11 cellular contexts compared by ENCODE assay signal in genomic region chr11:67261635-67261941, GRCh38. TPM values are rescaled to one million over a fixed set of nuclear protein-coding genes. Genes with fewer than 3 reads are reported as not detected.
A peak's percentile ranks its signal among the peaks of the same experiment; 100 is the strongest.
DNase-seq lines count a peak whose midpoint lies in the region; ATAC-seq, FAIRE-seq and TF ChIP-seq lines count a peak whose summit lies in the region.
"Had no signal": no experiment of that assay in that cellular context is flagged by ENCODE, and none has a peak within 500 bp of the region (broad histone marks: within the 10 kb centered on the region; RNA-seq: fewer than 3 reads in every experiment).

No MANE protein-coding gene starts in this region.

- H3K4me1 Mint-ChIP-seq in activated CD8-positive, alpha-beta T cell treated with anti-CD3 and anti-CD28 coated beads for 36 hours (ENCODE audit: low read depth): peaks cover 52% of the 10 kb centered on the region
- peaks cover 63% of the 10 kb centered on the region for H3K4me1 Mint-ChIP-seq in activated CD8-positive, alpha-beta T cell treated with anti-CD3 and anti-CD28 coated beads, Interleukin-2, amount 10 ng/mL, durations not matched to agents 7 days and 5 days (ENCODE audit: low read depth)
- H3K4me1 Mint-ChIP-seq in activated T-helper 1 cell treated with anti-CD3 and anti-CD28 coated beads, Interleukin-12 subunit alpha, Interleukin-12 subunit beta, Interleukin-2, Interleukin-4 antibody, amounts not matched to agents 30 ng/mL and 10 ng/mL and 1 ng/mL, durations not matched to agents 14 hours and 24 hours and 36 hours (ENCODE audit: low read depth): peaks cover 44% of the 10 kb centered on the region

- no peaks in the 10 kb centered on the region for H3K27me3 ChIP-seq in K562 (ENCODE audit: control insufficient read depth in 2 of 2, insufficient read depth in 2 of 2, low read length in 2 of 2)
- peaks cover 0 to 6% of the 10 kb centered on the region in 2 donors for H3K27me3 ChIP-seq in left lung
- H3K27me3 ChIP-seq in thymus (ENCODE audit: control insufficient read depth, insufficient read depth): no peaks in the 10 kb centered on the region

- peak overlapping the region in 1 of 2 experiments; percentile 76; a peak in 2 of 4 replicates for H3K9ac ChIP-seq in K562 (ENCODE audit: insufficient read depth in 1 of 2, low read depth in 2 of 2, low read length in 2 of 2)

- H4K20me1 ChIP-seq in K562 (replicated peaks; ENCODE audit: control insufficient read depth, insufficient read depth, low read length): 0 out of 2 replicates have a peak, but pooled peaks cover 4% of the 10 kb centered on the region

- in situ Hi-C loops in K562 (cut with MboI): loop anchor here (5.0 kb wide), 1 partner anchor 121 kb away; no protein-coding TSS in a partner anchor

- H3K36me3 ChIP-seq in K562 (ENCODE audit: control insufficient read depth, insufficient read depth, low read length) (peaks cover 7% of the 10 kb centered on the region; the same call in 2 of the 3 replicates), left lung (peaks cover 0 to 10% of the 10 kb centered on the region in 2 donors), thymus (ENCODE audit: control insufficient read depth, insufficient read depth) (peaks cover 8% of the 10 kb centered on the region)

- H3K4me3 ChIP-seq in K562 (no peak overlapping the region; the same call in 1 of the 2 replicates), left lung (peak overlapping the region; percentile 1 to 22), thymus (ENCODE audit: low read length) (peak overlapping the region; percentile 16)

- POLR2A ChIA-PET in activated CD8-positive, alpha-beta T cell treated with anti-CD3 and anti-CD28 coated beads for 36 hours (lab: Charles Lee): interaction anchor here (0.8 to 19.8 kb wide), 11 partner anchors 10 to 135 kb away, joined by 3 to 308 read pairs (median 9); partner anchors contain the start of gene ANKRD13D
- POLR2A ChIA-PET in activated CD8-positive, alpha-beta T cell treated with anti-CD3 and anti-CD28 coated beads, Interleukin-2, amount 10 ng/mL, durations not matched to agents 7 days and 5 days (lab: Charles Lee): interaction anchor here (1.1 to 3.2 kb wide), 10 partner anchors 8 to 140 kb away, joined by 3 to 27 read pairs (median 6); partner anchors contain the start of genes ANKRD13D, POLD4 and PPP1CA
- POLR2A ChIA-PET in K562 (lab: Yijun Ruan, JAX): interaction anchor here (0.6 to 1.8 kb wide), 11 partner anchors 8 to 215 kb away, joined by 3 to 9 read pairs (median 3); no protein-coding TSS in a partner anchor

- FAIRE-seq in K562 (lab: Jason Lieb, UNC): no peak

- H3K27ac ChIP-seq in K562 (ENCODE audit: extremely low read depth, low read depth, low read length): no peak overlapping the region
- H3K27ac ChIP-seq in left lung: no peak overlapping the region
- no peak overlapping the region for H3K27ac ChIP-seq in thymus (ENCODE audit: low read depth)

- ATAC-seq in activated CD8-positive, alpha-beta T cell treated with anti-CD3 and anti-CD28 coated beads for 36 hours: no peak
- no peak for ATAC-seq in activated CD8-positive, alpha-beta T cell treated with anti-CD3 and anti-CD28 coated beads, Interleukin-2, amount 10 ng/mL, durations not matched to agents 7 days and 5 days
- no peak for ATAC-seq in K562
- no peak for ATAC-seq in left lung
- no peak for ATAC-seq in GM21390 (IDR thresholded peaks at IDR 0.05; ENCODE audit: unreplicated experiment)
- ATAC-seq: effector memory CD8-positive, alpha-beta T cell had no signal

- no peak for DNase-seq in activated CD8-positive, alpha-beta T cell treated with anti-CD3 and anti-CD28 coated beads for 36 hours
- no peak for DNase-seq in activated CD8-positive, alpha-beta T cell treated with anti-CD3 and anti-CD28 coated beads, Interleukin-2, amount 10 ng/mL, durations not matched to agents 7 days and 5 days
- DNase-seq in K562 (ENCODE audit: extremely low read depth in 1 of 4, low spot score in 3 of 4) (no peak), left lung (no peak), activated gamma-delta T cell treated with Interleukin-2 at 50 U/mL for 16 hours (no peak)
- DNase-seq in activated T-helper 1 cell treated with anti-CD3 and anti-CD28 coated beads, Interleukin-12 subunit alpha, Interleukin-12 subunit beta, Interleukin-2, Interleukin-4 antibody, amounts not matched to agents 30 ng/mL and 10 ng/mL and 1 ng/mL, durations not matched to agents 14 hours and 24 hours and 36 hours (ENCODE audit: low spot score): no peak
- DNase-seq: effector memory CD8-positive, alpha-beta T cell; GOT3 had no signal

- H3K4me3 Mint-ChIP-seq in activated CD8-positive, alpha-beta T cell treated with anti-CD3 and anti-CD28 coated beads for 36 hours: peak overlapping the region; percentile 40
- H3K4me3 Mint-ChIP-seq in activated CD8-positive, alpha-beta T cell treated with anti-CD3 and anti-CD28 coated beads, Interleukin-2, amount 10 ng/mL, durations not matched to agents 7 days and 5 days: no peak overlapping the region
- H3K4me3 Mint-ChIP-seq in activated T-helper 1 cell treated with anti-CD3 and anti-CD28 coated beads, Interleukin-12 subunit alpha, Interleukin-12 subunit beta, Interleukin-2, Interleukin-4 antibody, amounts not matched to agents 30 ng/mL and 10 ng/mL and 1 ng/mL, durations not matched to agents 14 hours and 24 hours and 36 hours: no peak overlapping the region

- peaks cover 8% of the 10 kb centered on the region for H3K36me3 Mint-ChIP-seq in activated CD8-positive, alpha-beta T cell treated with anti-CD3 and anti-CD28 coated beads for 36 hours (ENCODE audit: low read depth)
- peaks cover 10% of the 10 kb centered on the region for H3K36me3 Mint-ChIP-seq in activated CD8-positive, alpha-beta T cell treated with anti-CD3 and anti-CD28 coated beads, Interleukin-2, amount 10 ng/mL, durations not matched to agents 7 days and 5 days (ENCODE audit: low read depth)
- H3K36me3 Mint-ChIP-seq in activated T-helper 1 cell treated with anti-CD3 and anti-CD28 coated beads, Interleukin-12 subunit alpha, Interleukin-12 subunit beta, Interleukin-2, Interleukin-4 antibody, amounts not matched to agents 30 ng/mL and 10 ng/mL and 1 ng/mL, durations not matched to agents 14 hours and 24 hours and 36 hours (ENCODE audit: low read depth): peaks cover 16% of the 10 kb centered on the region

- H3K9me3 ChIP-seq in K562 (replicated peaks; ENCODE audit: control insufficient read depth, insufficient read depth, low read depth, low read length) (no peaks in the 10 kb centered on the region), left lung (no peaks in the 10 kb centered on the region), thymus (ENCODE audit: control insufficient read depth) (no peaks in the 10 kb centered on the region)

- no peaks in the 10 kb centered on the region for H3K27me3 Mint-ChIP-seq in activated CD8-positive, alpha-beta T cell treated with anti-CD3 and anti-CD28 coated beads for 36 hours
- H3K27me3 Mint-ChIP-seq in activated CD8-positive, alpha-beta T cell treated with anti-CD3 and anti-CD28 coated beads, Interleukin-2, amount 10 ng/mL, durations not matched to agents 7 days and 5 days (ENCODE audit: low read depth): no peaks in the 10 kb centered on the region
- no peaks in the 10 kb centered on the region for H3K27me3 Mint-ChIP-seq in activated T-helper 1 cell treated with anti-CD3 and anti-CD28 coated beads, Interleukin-12 subunit alpha, Interleukin-12 subunit beta, Interleukin-2, Interleukin-4 antibody, amounts not matched to agents 30 ng/mL and 10 ng/mL and 1 ng/mL, durations not matched to agents 14 hours and 24 hours and 36 hours (ENCODE audit: insufficient read depth)
- H3K27me3 Mint-ChIP-seq: activated CD4-positive, alpha-beta T cell treated with anti-CD3 and anti-CD28 coated beads, Interleukin-2, amount 10 ng/mL, durations not matched to agents 7 days and 5 days; effector memory CD8-positive, alpha-beta T cell had no signal

- no peak for TF ChIP-seq RAD21 in K562 (CRISPR knock-in tag; conservative IDR thresholded peaks at IDR 0.05 in 1 of 2, IDR thresholded peaks at IDR 0.05 in 1 of 2)

- WGBS in K562 (ENCODE audit: insufficient coverage, low coverage, missing lambda C conversion rate): 84% methylated on average over 3 of the region's 19 CpGs
- 35% methylated on average over 19 of the region's 19 CpGs for WGBS in thymus

- BruUV-seq in K562 (replicated peaks; lab: Mats Ljungman, UMichigan): no TSS peak

- peaks cover 4% of the 10 kb centered on the region for H3K79me2 ChIP-seq in K562 (ENCODE audit: control insufficient read depth, insufficient read depth, low read length)

- TF ChIP-seq POLR2A in K562 (conservative IDR thresholded peaks at IDR 0.05): no peak

- no peak for TF ChIP-seq EP300 in K562 (IDR thresholded peaks at IDR 0.05; ENCODE audit: low read length)

- H3K27ac Mint-ChIP-seq in activated CD8-positive, alpha-beta T cell treated with anti-CD3 and anti-CD28 coated beads for 36 hours: no peak overlapping the region
- H3K27ac Mint-ChIP-seq in activated CD8-positive, alpha-beta T cell treated with anti-CD3 and anti-CD28 coated beads, Interleukin-2, amount 10 ng/mL, durations not matched to agents 7 days and 5 days: no peak overlapping the region
- H3K27ac Mint-ChIP-seq in activated T-helper 1 cell treated with anti-CD3 and anti-CD28 coated beads, Interleukin-12 subunit alpha, Interleukin-12 subunit beta, Interleukin-2, Interleukin-4 antibody, amounts not matched to agents 30 ng/mL and 10 ng/mL and 1 ng/mL, durations not matched to agents 14 hours and 24 hours and 36 hours: no peak overlapping the region
- H3K27ac Mint-ChIP-seq: activated CD4-positive, alpha-beta T cell treated with anti-CD3 and anti-CD28 coated beads, Interleukin-2, amount 10 ng/mL, durations not matched to agents 7 days and 5 days had no signal

- no peak overlapping the region for H3K4me2 ChIP-seq in K562 (ENCODE audit: insufficient read depth, low read length)

- intact Hi-C loops in activated CD8-positive, alpha-beta T cell treated with anti-CD3 and anti-CD28 coated beads for 36 hours (cut with micrococcal nuclease): no loop called here
- intact Hi-C loops in K562 (cut with micrococcal nuclease) (loop anchor here (5.0 kb wide), 1 partner anchor 179 kb away; no protein-coding TSS in a partner anchor), left lung (cut with DNase I) (loop anchor here in 1 of 2 donors (5.0 kb wide), 1 partner anchor 116 kb away; no protein-coding TSS in a partner anchor)
- intact Hi-C loops in activated T-helper 1 cell treated with anti-CD3 and anti-CD28 coated beads, Interleukin-12 subunit alpha, Interleukin-12 subunit beta, Interleukin-2, Interleukin-4 antibody, amounts not matched to agents 30 ng/mL and 10 ng/mL and 1 ng/mL, durations not matched to agents 14 hours and 24 hours and 36 hours (cut with micrococcal nuclease): no loop called here

- H2AFZ ChIP-seq in K562 (ENCODE audit: low read depth, low read length): peak overlapping the region; percentile 96

- peaks cover 24 to 32% of the 10 kb centered on the region in 2 experiments for H3K4me1 ChIP-seq in K562 (replicated peaks in 1 of 2; ENCODE audit: control insufficient read depth in 2 of 2, insufficient read depth in 2 of 2, low read length in 2 of 2)
- H3K4me1 ChIP-seq in left lung: peaks cover 18 to 45% of the 10 kb centered on the region in 2 donors
- peaks cover 13% of the 10 kb centered on the region for H3K4me1 ChIP-seq in thymus (ENCODE audit: control insufficient read depth, insufficient read depth, low read length)

- no peaks in the 10 kb centered on the region for H3K9me1 ChIP-seq in K562 (ENCODE audit: control insufficient read depth, insufficient read depth, low read length)

- TF ChIP-seq CTCF in activated CD8-positive, alpha-beta T cell treated with anti-CD3 and anti-CD28 coated beads for 36 hours (IDR thresholded peaks at IDR 0.05): no peak
- TF ChIP-seq CTCF in K562 (IDR thresholded peaks at IDR 0.05 in 2 of 3, conservative IDR thresholded peaks at IDR 0.05 in 1 of 3; ENCODE audit: insufficient read depth in 2 of 3, low read depth in 1 of 3, low read length in 3 of 3) (peak in 1 of 3 experiments; percentile 8; a peak in 2 of 6 replicates), left lung (IDR thresholded peaks at IDR 0.05) (no peak)

- CTCF ChIA-PET in activated CD8-positive, alpha-beta T cell treated with anti-CD3 and anti-CD28 coated beads for 36 hours (lab: Charles Lee): interaction anchor here (0.9 to 4.9 kb wide), 24 partner anchors 8 to 181 kb away, joined by 3 to 60 read pairs (median 8); partner anchors contain the start of genes ANKRD13D, POLD4, PPP1CA and SSH3
- CTCF ChIA-PET in activated CD8-positive, alpha-beta T cell treated with anti-CD3 and anti-CD28 coated beads, Interleukin-2, amount 10 ng/mL, durations not matched to agents 7 days and 5 days (lab: Charles Lee): interaction anchor here (0.9 to 4.9 kb wide), 30 partner anchors 8 to 181 kb away, joined by 3 to 116 read pairs (median 7); partner anchors contain the start of genes ANKRD13D, CLCF1, KDM2A and POLD4
- CTCF ChIA-PET in K562 (lab: Yijun Ruan, JAX; ENCODE audit: low intra/inter-chr PET ratio): no interaction called here

- H3K9me3 Mint-ChIP-seq in activated CD8-positive, alpha-beta T cell treated with anti-CD3 and anti-CD28 coated beads for 36 hours: no peaks in the 10 kb centered on the region
- no peaks in the 10 kb centered on the region for H3K9me3 Mint-ChIP-seq in activated CD8-positive, alpha-beta T cell treated with anti-CD3 and anti-CD28 coated beads, Interleukin-2, amount 10 ng/mL, durations not matched to agents 7 days and 5 days (ENCODE audit: insufficient read depth)
- no peaks in the 10 kb centered on the region for H3K9me3 Mint-ChIP-seq in activated T-helper 1 cell treated with anti-CD3 and anti-CD28 coated beads, Interleukin-12 subunit alpha, Interleukin-12 subunit beta, Interleukin-2, Interleukin-4 antibody, amounts not matched to agents 30 ng/mL and 10 ng/mL and 1 ng/mL, durations not matched to agents 14 hours and 24 hours and 36 hours
- H3K9me3 Mint-ChIP-seq: activated CD4-positive, alpha-beta T cell treated with anti-CD3 and anti-CD28 coated beads, Interleukin-2, amount 10 ng/mL, durations not matched to agents 7 days and 5 days; effector memory CD8-positive, alpha-beta T cell had no signal

RNA-seq across cellular contexts. Expression of gene GRK2, which starts 4.7 kb away (rescaled TPM):
- 100 to 1,000 TPM; 303 to 305 TPM for total RNA-seq in activated CD8-positive, alpha-beta T cell treated with anti-CD3 and anti-CD28 coated beads for 36 hours
- total RNA-seq in activated CD8-positive, alpha-beta T cell treated with anti-CD3 and anti-CD28 coated beads, Interleukin-2, amount 10 ng/mL, durations not matched to agents 7 days and 5 days: 100 to 1,000 TPM; 338 to 348 TPM
- total RNA-seq in K562 (2011; cell fraction: chromatin; rRNA removed; ENCODE audit: low replicate concordance): 64.7 and 214 TPM in 2 replicates
- total RNA-seq in K562 (2011; cell fraction: nucleolus; rRNA removed): 185 and 206 TPM in 2 replicates
- 62.7 and 78.2 TPM in 2 replicates for total RNA-seq in K562 (2011; cell fraction: nucleoplasm; rRNA removed)
- total RNA-seq in K562 (2014; rRNA removed) (83.1 and 97.8 TPM in 2 replicates), K562 (2014; rRNA removed; fragmentation: Illumina TruSeq; extraction: Trizol) (27.8 and 41.7 TPM in 2 replicates), K562 (2015; rRNA removed; fragmentation: Illumina TruSeq; extraction: Trizol) (40.6 and 42.2 TPM in 2 replicates), K562 (2021) (93.3 and 95.3 TPM in 2 replicates), left lung (100 to 1,000 TPM in 1 of 2 donors, 10 to 100 TPM in 1; 55.2 to 118 TPM)
- polyA plus RNA-seq in K562 (2011; rRNA removed) (63.4 and 98.5 TPM in 2 replicates), K562 (2014; fragmentation: Illumina TruSeq; extraction: Trizol) (56.5 and 65.3 TPM in 2 replicates), K562 (2014; fragmentation: Nextera tagmentation; extraction: Ambion mirVana) (under 1 TPM; 0.24 to 0.82 TPM), K562 (2014; rRNA removed) (95.8 and 96.0 TPM in 2 replicates), thymus (158 TPM)
- 70.8 and 122 TPM in 2 replicates for polyA plus RNA-seq in K562 (2011; cell fraction: cytosol; rRNA removed)
- polyA plus RNA-seq in K562 (2011; cell fraction: nucleus; rRNA removed): 259 and 262 TPM in 2 replicates
- polyA plus RNA-seq in K562 (2012): 87.6 and 130 TPM in 2 replicates
- polyA minus RNA-seq in K562 (2011; rRNA and poly(A)+ RNA removed): 36.9 and 61.5 TPM in 2 replicates
- 89.3 and 92.9 TPM in 2 replicates for polyA minus RNA-seq in K562 (2011; cell fraction: cytosol; rRNA and poly(A)+ RNA removed)
- 57.5 and 75.9 TPM in 2 replicates for polyA minus RNA-seq in K562 (2011; cell fraction: nucleus; rRNA and poly(A)+ RNA removed)
- 249 and 250 TPM in 2 replicates for total RNA-seq in activated T-helper 1 cell treated with anti-CD3 and anti-CD28 coated beads, Interleukin-12 subunit alpha, Interleukin-12 subunit beta, Interleukin-2, Interleukin-4 antibody, amounts not matched to agents 30 ng/mL and 10 ng/mL and 1 ng/mL, durations not matched to agents 14 hours and 24 hours and 36 hours

RNA-seq across cellular contexts. Expression of gene ANKRD13D, which starts 27.5 kb away (rescaled TPM):
- total RNA-seq in activated CD8-positive, alpha-beta T cell treated with anti-CD3 and anti-CD28 coated beads for 36 hours: 10 to 100 TPM; 75.4 to 78.7 TPM
- 100 to 1,000 TPM; 179 to 189 TPM for total RNA-seq in activated CD8-positive, alpha-beta T cell treated with anti-CD3 and anti-CD28 coated beads, Interleukin-2, amount 10 ng/mL, durations not matched to agents 7 days and 5 days
- total RNA-seq in K562 (2011; cell fraction: chromatin; rRNA removed; ENCODE audit: low replicate concordance): 105 and 289 TPM in 2 replicates
- 185 and 212 TPM in 2 replicates for total RNA-seq in K562 (2011; cell fraction: nucleolus; rRNA removed)
- 120 and 126 TPM in 2 replicates for total RNA-seq in K562 (2011; cell fraction: nucleoplasm; rRNA removed)
- total RNA-seq in K562 (2014; rRNA removed) (28.6 and 30.5 TPM in 2 replicates), K562 (2014; rRNA removed; fragmentation: Illumina TruSeq; extraction: Trizol) (5.3 and 7.9 TPM in 2 replicates), K562 (2015; rRNA removed; fragmentation: Illumina TruSeq; extraction: Trizol) (19.6 and 25.1 TPM in 2 replicates), K562 (2021) (37.3 and 40.9 TPM in 2 replicates), left lung (10 to 100 TPM; 48.0 to 81.2 TPM)
- polyA plus RNA-seq in K562 (2011; rRNA removed) (22.4 and 36.6 TPM in 2 replicates), K562 (2014; fragmentation: Illumina TruSeq; extraction: Trizol) (15.8 and 20.8 TPM in 2 replicates), K562 (2014; fragmentation: Nextera tagmentation; extraction: Ambion mirVana) (1 to 10 TPM in 1 of 2 experiments, under 1 TPM in 1; 0.94 to 1.9 TPM), K562 (2014; rRNA removed) (38.8 and 40.8 TPM in 2 replicates), thymus (99.1 TPM)
- polyA plus RNA-seq in K562 (2011; cell fraction: cytosol; rRNA removed): 28.9 and 46.9 TPM in 2 replicates
- 147 and 217 TPM in 2 replicates for polyA plus RNA-seq in K562 (2011; cell fraction: nucleus; rRNA removed)
- 22.5 and 55.8 TPM in 2 replicates for polyA plus RNA-seq in K562 (2012)
- 9.5 and 12.1 TPM in 2 replicates for polyA minus RNA-seq in K562 (2011; rRNA and poly(A)+ RNA removed)
- 10.6 and 13.5 TPM in 2 replicates for polyA minus RNA-seq in K562 (2011; cell fraction: cytosol; rRNA and poly(A)+ RNA removed)
- 54.4 and 59.6 TPM in 2 replicates for polyA minus RNA-seq in K562 (2011; cell fraction: nucleus; rRNA and poly(A)+ RNA removed)
- total RNA-seq in activated T-helper 1 cell treated with anti-CD3 and anti-CD28 coated beads, Interleukin-12 subunit alpha, Interleukin-12 subunit beta, Interleukin-2, Interleukin-4 antibody, amounts not matched to agents 30 ng/mL and 10 ng/mL and 1 ng/mL, durations not matched to agents 14 hours and 24 hours and 36 hours: 124 and 129 TPM in 2 replicates

RNA-seq across cellular contexts. Expression of gene SSH3, which starts 41.7 kb away (rescaled TPM):
- 1 to 10 TPM; 7.4 to 9.1 TPM for total RNA-seq in activated CD8-positive, alpha-beta T cell treated with anti-CD3 and anti-CD28 coated beads for 36 hours
- total RNA-seq in activated CD8-positive, alpha-beta T cell treated with anti-CD3 and anti-CD28 coated beads, Interleukin-2, amount 10 ng/mL, durations not matched to agents 7 days and 5 days: 10 to 100 TPM; 12.0 to 13.0 TPM
- 1.5 and 6.8 TPM in 2 replicates for total RNA-seq in K562 (2011; cell fraction: chromatin; rRNA removed; ENCODE audit: low replicate concordance)
- 2.8 and 3.3 TPM in 2 replicates for total RNA-seq in K562 (2011; cell fraction: nucleolus; rRNA removed)
- total RNA-seq in K562 (2011; cell fraction: nucleoplasm; rRNA removed): 0.92 and 1.3 TPM in 2 replicates
- total RNA-seq in K562 (2014; rRNA removed) (0.12 and 0.27 TPM in 2 replicates), K562 (2014; rRNA removed; fragmentation: Illumina TruSeq; extraction: Trizol) (not detected in 2 replicates), K562 (2015; rRNA removed; fragmentation: Illumina TruSeq; extraction: Trizol) (0.14 and 0.68 TPM in 2 replicates), K562 (2021) (1.0 and 1.5 TPM in 2 replicates), left lung (10 to 100 TPM; 28.7 to 44.9 TPM)
- polyA plus RNA-seq in K562 (2011; rRNA removed) (0.07 and 0.88 TPM in 2 replicates), K562 (2014; fragmentation: Illumina TruSeq; extraction: Trizol) (0.19 and 0.24 TPM in 2 replicates), K562 (2014; fragmentation: Nextera tagmentation; extraction: Ambion mirVana) (not detected), K562 (2014; rRNA removed) (0.24 and 0.90 TPM in 2 replicates), thymus (11.8 TPM)
- polyA plus RNA-seq in K562 (2011; cell fraction: cytosol; rRNA removed): 0.12 and 0.39 TPM in 2 replicates
- polyA plus RNA-seq in K562 (2011; cell fraction: nucleus; rRNA removed): 1.3 and 3.4 TPM in 2 replicates
- 1.3 and 1.4 TPM in 2 replicates for polyA plus RNA-seq in K562 (2012)
- 0.09 TPM in 1 of 2 replicates, not detected in the other for polyA minus RNA-seq in K562 (2011; rRNA and poly(A)+ RNA removed)
- polyA minus RNA-seq in K562 (2011; cell fraction: cytosol; rRNA and poly(A)+ RNA removed): 0.48 TPM in 1 of 2 replicates, not detected in the other
- polyA minus RNA-seq in K562 (2011; cell fraction: nucleus; rRNA and poly(A)+ RNA removed): 0.89 and 1.5 TPM in 2 replicates
- 9.2 and 9.4 TPM in 2 replicates for total RNA-seq in activated T-helper 1 cell treated with anti-CD3 and anti-CD28 coated beads, Interleukin-12 subunit alpha, Interleukin-12 subunit beta, Interleukin-2, Interleukin-4 antibody, amounts not matched to agents 30 ng/mL and 10 ng/mL and 1 ng/mL, durations not matched to agents 14 hours and 24 hours and 36 hours
